Comparison of ENCODE assay signal across 11 cellular contexts in genomic region chr20:31548823-31549512, GRCh38. TPM values are rescaled to one million over a fixed set of nuclear protein-coding genes. Genes with fewer than 3 reads are reported as not detected.
DNase-seq lines count a peak whose midpoint lies in the region; ATAC-seq and TF ChIP-seq lines count a peak whose summit lies in the region.
"Had no signal": no experiment of that assay in that cellular context is flagged by ENCODE, and none has a peak within 500 bp of the region (broad histone marks: within the 10 kb centered on the region; RNA-seq: fewer than 3 reads in every experiment).

No MANE protein-coding gene starts in this region.

- CTCF ChIA-PET in CD8-positive, alpha-beta T cell (lab: Charles Lee), result interaction anchor here (4.0 to 9.5 kb wide), 2 partner anchors 12 to 63 kb away, joined by 34 to 60 read pairs; no protein-coding TSS in a partner anchor

- H3K9me3 ChIP-seq in CD8-positive, alpha-beta T cell (ENCODE audit: low read length), result no peaks in the 10 kb centered on the region
- H3K9me3 ChIP-seq: uterus had no signal

- ATAC-seq in CD8-positive, alpha-beta T cell, result no peak
- no peak for ATAC-seq in activated naive CD4-positive, alpha-beta T cell treated with anti-CD3 and anti-CD28 coated beads, Interleukin-2, amount 50 U/mL, for 72 hours

- POLR2A ChIA-PET in CD8-positive, alpha-beta T cell (lab: Charles Lee), result interaction anchor here (0.7 to 1.0 kb wide), 2 partner anchors 19 to 24 kb away, joined by 3 read pairs; no protein-coding TSS in a partner anchor

- no peak overlapping the region for H3K4me3 ChIP-seq in CD8-positive, alpha-beta T cell (ENCODE audit: low read depth, low read length)
- H3K4me3 ChIP-seq: uterus had no signal

- DNase-seq in CD8-positive, alpha-beta T cell, result no peak
- no peak for DNase-seq in HFFc6
- no peak for DNase-seq in activated naive CD4-positive, alpha-beta T cell treated with anti-CD3 and anti-CD28 coated beads, Interleukin-2, amount 50 U/mL, for 72 hours (ENCODE audit: low spot score in 2 of 2)
- DNase-seq in neural crest cell (ENCODE audit: low read depth, low spot score), result no peak
- DNase-seq in NCI-H446 (lab: John Stamatoyannopoulos, UW), result no peak
- no peak for DNase-seq in NCI-H748 treated with DMSO at 0.1 percent for 48 hours (lab: John Stamatoyannopoulos, UW)
- DNase-seq in NOMO-1 treated with dmso at 0.1 percent for 144 hours (lab: John Stamatoyannopoulos, UW; ENCODE audit: unreplicated experiment), result no peak
- DNase-seq: GOT3, MM.1S, NCI-H526 treated with DMSO at 0.1 percent for 48 hours, uterus had no signal

- H3K4me3 Mint-ChIP-seq in CD8-positive, alpha-beta T cell, result peak overlapping the region; percentile 91
- H3K4me3 Mint-ChIP-seq in HFFc6 (peak overlapping the region; percentile 91), neural crest cell (peak overlapping the region; percentile 95)

- no peaks in the 10 kb centered on the region for H3K27me3 Mint-ChIP-seq in CD8-positive, alpha-beta T cell (ENCODE audit: low read depth)
- peaks cover 13% of the 10 kb centered on the region for H3K27me3 Mint-ChIP-seq in HFFc6 (ENCODE audit: insufficient read depth)
- no peaks in the 10 kb centered on the region for H3K27me3 Mint-ChIP-seq in neural crest cell (ENCODE audit: low read depth)

- H3K27ac Mint-ChIP-seq in CD8-positive, alpha-beta T cell, result peak overlapping the region; percentile 98
- H3K27ac Mint-ChIP-seq in HFFc6, result peak overlapping the region; percentile 99
- H3K27ac Mint-ChIP-seq in activated naive CD4-positive, alpha-beta T cell treated with anti-CD3 and anti-CD28 coated beads, Interleukin-2, amount 50 U/mL, for 72 hours, result peak overlapping the region; percentile 94
- peak overlapping the region; percentile 9 for H3K27ac Mint-ChIP-seq in neural crest cell (ENCODE audit: unreplicated experiment)

- H3K27me3 ChIP-seq in CD8-positive, alpha-beta T cell (ENCODE audit: insufficient read depth, low read length), result no peaks in the 10 kb centered on the region
- H3K27me3 ChIP-seq: uterus had no signal

- H3K27ac ChIP-seq in CD8-positive, alpha-beta T cell (ENCODE audit: low read depth, low read length), result no peak overlapping the region
- H3K27ac ChIP-seq: uterus had no signal

- no peaks in the 10 kb centered on the region for H3K9me3 Mint-ChIP-seq in CD8-positive, alpha-beta T cell
- H3K9me3 Mint-ChIP-seq in HFFc6, result 0 out of 2 replicates have a peak, but pooled peaks cover 3% of the 10 kb centered on the region
- H3K9me3 Mint-ChIP-seq in activated naive CD4-positive, alpha-beta T cell treated with anti-CD3 and anti-CD28 coated beads, Interleukin-2, amount 50 U/mL, for 72 hours, result no peaks in the 10 kb centered on the region
- no peaks in the 10 kb centered on the region for H3K9me3 Mint-ChIP-seq in neural crest cell

- peaks cover 28% of the 10 kb centered on the region for H3K36me3 ChIP-seq in CD8-positive, alpha-beta T cell (ENCODE audit: insufficient read depth, low read length)
- H3K36me3 ChIP-seq: uterus had no signal

- peaks cover 75% of the 10 kb centered on the region for H3K36me3 Mint-ChIP-seq in CD8-positive, alpha-beta T cell
- H3K36me3 Mint-ChIP-seq in HFFc6 (ENCODE audit: low read depth) (peaks cover 60% of the 10 kb centered on the region), neural crest cell (ENCODE audit: low read depth) (peaks cover 13% of the 10 kb centered on the region)
- H3K36me3 Mint-ChIP-seq in activated naive CD4-positive, alpha-beta T cell treated with anti-CD3 and anti-CD28 coated beads, Interleukin-2, amount 50 U/mL, for 72 hours, result peaks cover 34 to 41% of the 10 kb centered on the region in 2 donors

- H3K4me1 Mint-ChIP-seq in CD8-positive, alpha-beta T cell (ENCODE audit: low read depth), result peaks cover 24% of the 10 kb centered on the region
- H3K4me1 Mint-ChIP-seq in HFFc6 (ENCODE audit: low read depth) (peaks cover 66% of the 10 kb centered on the region), neural crest cell (peaks cover 30% of the 10 kb centered on the region)

- peaks cover 11% of the 10 kb centered on the region for H3K4me1 ChIP-seq in CD8-positive, alpha-beta T cell (ENCODE audit: insufficient read depth, low read length)
- H3K4me1 ChIP-seq: uterus had no signal

- intact Hi-C loops in CD8-positive, alpha-beta T cell (cut with DNase I, micrococcal nuclease), result no loop called here

- no peak for TF ChIP-seq CTCF in CD8-positive, alpha-beta T cell (IDR thresholded peaks at IDR 0.05)
- no peak for TF ChIP-seq CTCF in HFFc6 (IDR thresholded peaks at IDR 0.05)
- no peak for TF ChIP-seq CTCF in neural crest cell (conservative IDR thresholded peaks at IDR 0.05)

RNA-seq across cellular contexts. Expression of gene HM13, which starts 34.7 kb away (rescaled TPM):
- total RNA-seq in CD8-positive, alpha-beta T cell, result 100 to 1,000 TPM; 106 to 107 TPM
- total RNA-seq in HFFc6 (2021; fragmentation: NEBNext Ultra II Directional; extraction: Animal tissue kit (Norgen Biotek cat#: 25700)), result 100 to 1,000 TPM; 265 to 332 (median 284) TPM
- total RNA-seq in activated naive CD4-positive, alpha-beta T cell treated with anti-CD3 and anti-CD28 coated beads, Interleukin-2, amount 50 U/mL, for 72 hours, result 100 to 1,000 TPM; 108 to 124 TPM
- 179 and 185 TPM in 2 replicates for total RNA-seq in neural crest cell

RNA-seq across cellular contexts. Expression of gene ID1, which starts 56.1 kb away (rescaled TPM):
- total RNA-seq in CD8-positive, alpha-beta T cell, result 10 to 100 TPM in 1 of 2 experiments, 1 to 10 TPM in 1; 8.1 to 11.0 TPM
- total RNA-seq in HFFc6 (2021; fragmentation: NEBNext Ultra II Directional; extraction: Animal tissue kit (Norgen Biotek cat#: 25700)), result 100 to 1,000 TPM; 397 to 487 (median 452) TPM
- 10 to 100 TPM in 1 of 2 donors, 1 to 10 TPM in 1; 1.4 to 19.4 TPM for total RNA-seq in activated naive CD4-positive, alpha-beta T cell treated with anti-CD3 and anti-CD28 coated beads, Interleukin-2, amount 50 U/mL, for 72 hours
- 4.3 and 5.8 TPM in 2 replicates for total RNA-seq in neural crest cell

Comparison
In these comparisons a context has a peak if more than half of its experiments do, and no peak if none do; other contexts are left out.
1. H3K27ac Mint-ChIP-seq: peak in every context shown above with its lines; median percentile 99 in HFFc6; 98 in CD8-positive, alpha-beta T cell; 94 in activated naive CD4-positive, alpha-beta T cell treated with anti-CD3 and anti-CD28 coated beads, Interleukin-2, amount 50 U/mL, for 72 hours; 9 in neural crest cell.
2. RNA of gene ID1, which starts 56.1 kb away (total RNA-seq): 397 to 487 TPM in HFFc6; 1.4 to 19.4 TPM in activated naive CD4-positive, alpha-beta T cell treated with anti-CD3 and anti-CD28 coated beads, Interleukin-2, amount 50 U/mL, for 72 hours, 8.1 to 11.0 TPM in CD8-positive, alpha-beta T cell and 4.3 to 5.8 TPM in neural crest cell; every median in the first group is over 10 times any median in the second.
3. Peak in every context shown above with its lines, with median percentiles within 50 percentile points of each other: H3K4me3 Mint-ChIP-seq.